Comparison of ENCODE assay signal across 1 cellular context in the genomic region with DNA sequence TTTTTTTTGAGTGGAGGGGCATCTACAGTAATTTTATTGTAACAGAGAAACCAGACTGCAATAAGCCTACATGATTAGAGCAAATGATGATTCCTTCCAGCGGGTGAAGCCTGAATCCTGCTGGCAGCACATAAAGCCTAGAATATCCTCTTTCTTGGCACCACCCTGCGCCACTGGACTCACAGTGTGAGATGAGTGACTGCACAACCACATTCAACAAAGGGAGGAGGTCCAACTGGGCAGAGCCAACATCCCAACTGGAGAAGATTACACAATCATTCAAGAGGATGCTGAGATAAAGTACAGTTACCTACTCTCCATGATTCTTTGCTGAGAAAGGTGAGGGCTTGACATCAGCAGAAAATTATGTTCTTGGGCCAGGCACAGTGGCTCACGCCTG.
TF ChIP-seq lines count a peak whose summit lies in the region.

No MANE protein-coding gene starts in this region.

TF ChIP-seq in HepG2, 621 proteins besides CTCF, POLR2A, EP300 and RAD21 (continued from another document):
- TF ChIP-seq, protein P1, sequence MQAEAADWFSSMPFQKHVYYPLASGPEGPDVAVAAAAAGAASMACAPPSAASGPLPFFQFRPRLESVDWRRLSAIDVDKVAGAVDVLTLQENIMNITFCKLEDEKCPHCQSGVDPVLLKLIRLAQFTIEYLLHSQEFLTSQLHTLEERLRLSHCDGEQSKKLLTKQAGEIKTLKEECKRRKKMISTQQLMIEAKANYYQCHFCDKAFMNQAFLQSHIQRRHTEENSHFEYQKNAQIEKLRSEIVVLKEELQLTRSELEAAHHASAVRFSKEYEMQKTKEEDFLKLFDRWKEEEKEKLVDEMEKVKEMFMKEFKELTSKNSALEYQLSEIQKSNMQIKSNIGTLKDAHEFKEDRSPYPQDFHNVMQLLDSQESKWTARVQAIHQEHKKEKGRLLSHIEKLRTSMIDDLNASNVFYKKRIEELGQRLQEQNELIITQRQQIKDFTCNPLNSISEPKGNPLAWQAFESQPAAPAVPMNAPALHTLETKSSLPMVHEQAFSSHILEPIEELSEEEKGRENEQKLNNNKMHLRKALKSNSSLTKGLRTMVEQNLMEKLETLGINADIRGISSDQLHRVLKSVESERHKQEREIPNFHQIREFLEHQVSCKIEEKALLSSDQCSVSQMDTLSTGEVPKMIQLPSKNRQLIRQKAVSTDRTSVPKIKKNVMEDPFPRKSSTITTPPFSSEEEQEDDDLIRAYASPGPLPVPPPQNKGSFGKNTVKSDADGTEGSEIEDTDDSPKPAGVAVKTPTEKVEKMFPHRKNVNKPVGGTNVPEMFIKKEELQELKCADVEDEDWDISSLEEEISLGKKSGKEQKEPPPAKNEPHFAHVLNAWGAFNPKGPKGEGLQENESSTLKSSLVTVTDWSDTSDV (CRISPR knock-in tag; IDR thresholded peaks at IDR 0.05): no peak
- TF ChIP-seq FOXC1 (CRISPR knock-in tag; IDR thresholded peaks at IDR 0.05; ENCODE audit: borderline replicate concordance): no peak
- 0 out of 2 replicates have a peak, but pooled peaks have one; percentile 18 for TF ChIP-seq CEBPB (IDR thresholded peaks at IDR 0.05; ENCODE audit: borderline replicate concordance, low read depth, low read length)
